In genomic region chr11:70547821-70548670, GRCh38 we compare ENCODE assay signal across 16 cellular contexts.
DNase-seq lines count a peak whose midpoint lies in the region; ATAC-seq and TF ChIP-seq lines count a peak whose summit lies in the region.
"Had no signal": no experiment of that assay in that cellular context is flagged by ENCODE, and none has a peak within 500 bp of the region (broad histone marks: within the 10 kb centered on the region; RNA-seq: fewer than 3 reads in every experiment).

No MANE protein-coding gene starts in this region.

- POLR2A ChIA-PET in HCT116 (lab: Charles Lee) (no interaction called here), GM10248 (lab: Yijun Ruan, JAX) (no interaction called here)

- no peak overlapping the region for H2AFZ ChIP-seq in HCT116 (ENCODE audit: low read depth, low read length, poor library complexity, severe bottlenecking)
- H2AFZ ChIP-seq: GM23248, parathyroid adenoma had no signal

- H3K79me2 ChIP-seq in HCT116 (ENCODE audit: insufficient read depth, low read length) = no peaks in the 10 kb centered on the region
- H3K79me2 ChIP-seq: parathyroid adenoma had no signal

- DNase-seq in HCT116 (ENCODE audit: low read depth, low spot score) = no peak
- DNase-seq in NCI-H748 (lab: John Stamatoyannopoulos, UW; ENCODE audit: unreplicated experiment) = peak; percentile 13
- DNase-seq in left cardiac atrium = peak; percentile 54
- DNase-seq in kidney tubule cell (ENCODE audit: low spot score) = no peak
- no peak for DNase-seq in activated naive CD8-positive, alpha-beta T cell treated with anti-CD3 and anti-CD28 coated beads, Interleukin-2, amount 50 U/mL, for 24 hours
- DNase-seq in HuH-7.5 (ENCODE audit: low spot score) = no peak
- DNase-seq in GM10248 (ENCODE audit: extremely low spot score) = no peak
- DNase-seq: activated T-cell treated with anti-CD3 and anti-CD28 coated beads for 4 hours, GM23248, KBM-7, NCI-H187 treated with DMSO at 0.1 percent for 48 hours had no signal

- ATAC-seq in HCT116 (peak; percentile 55), left cardiac atrium (peak; percentile 83)
- no peak for ATAC-seq in activated naive CD8-positive, alpha-beta T cell treated with anti-CD3 and anti-CD28 coated beads, Interleukin-2, amount 50 U/mL, for 24 hours

- RAD21 ChIA-PET in HCT116 (lab: Charles Lee; ENCODE audit: low non-redundant PET in 1 of 2, low total read pairs in 2 of 2, uncharacterized antibody in 2 of 2, unreplicated experiment in 2 of 2) = no interaction called here

- no peak overlapping the region for H3K27ac ChIP-seq in BLaER1
- no peak overlapping the region for H3K27ac ChIP-seq in HCT116 (ENCODE audit: low read depth, low read length)
- H3K27ac ChIP-seq: cardiac muscle cell, GM23248, parathyroid adenoma, thoracic aorta had no signal

- no peak overlapping the region for H3K4me3 Mint-ChIP-seq in activated naive CD8-positive, alpha-beta T cell treated with anti-CD3 and anti-CD28 coated beads, Interleukin-2, amount 50 U/mL, for 24 hours
- H3K4me3 Mint-ChIP-seq: activated naive CD4-positive, alpha-beta T cell treated with anti-CD3 and anti-CD28 coated beads, Interleukin-2, amount 50 U/mL, for 24 hours had no signal

- H3K4me3 ChIP-seq in BLaER1 (no peak overlapping the region), HCT116 (replicated peaks in 1 of 2; ENCODE audit: low read depth in 1 of 2, low read length in 2 of 2) (no peak overlapping the region)
- H3K4me3 ChIP-seq: cardiac muscle cell, GM23248, thoracic aorta had no signal

- H3K4me1 Mint-ChIP-seq in activated naive CD8-positive, alpha-beta T cell treated with anti-CD3 and anti-CD28 coated beads, Interleukin-2, amount 50 U/mL, for 24 hours = no peaks in the 10 kb centered on the region
- H3K4me1 Mint-ChIP-seq: activated naive CD4-positive, alpha-beta T cell treated with anti-CD3 and anti-CD28 coated beads, Interleukin-2, amount 50 U/mL, for 24 hours had no signal

- intact Hi-C loops in HCT116 (cut with micrococcal nuclease) = no loop called here
- intact Hi-C loops in left cardiac atrium (cut with DNase I) = no loop called here

- H3K36me3 ChIP-seq in BLaER1 = no peaks in the 10 kb centered on the region
- H3K36me3 ChIP-seq in HCT116 (ENCODE audit: control insufficient read depth in 1 of 2, insufficient read depth in 2 of 2, low read length in 2 of 2) = no peaks in the 10 kb centered on the region
- H3K36me3 ChIP-seq: cardiac muscle cell, thoracic aorta had no signal

- H3K27ac Mint-ChIP-seq in activated naive CD8-positive, alpha-beta T cell treated with anti-CD3 and anti-CD28 coated beads, Interleukin-2, amount 50 U/mL, for 24 hours = no peak overlapping the region
- H3K27ac Mint-ChIP-seq: activated naive CD4-positive, alpha-beta T cell treated with anti-CD3 and anti-CD28 coated beads, Interleukin-2, amount 50 U/mL, for 24 hours had no signal

- H4K20me1 ChIP-seq in BLaER1 (no peaks in the 10 kb centered on the region), HCT116 (ENCODE audit: insufficient read depth) (no peaks in the 10 kb centered on the region)

- H3K9me2 ChIP-seq in HCT116 (ENCODE audit: insufficient read depth) = no peaks in the 10 kb centered on the region

- no TSS peak for BruUV-seq in HCT116 (replicated peaks; lab: Mats Ljungman, UMichigan)

- H3K27me3 ChIP-seq in BLaER1 (no peaks in the 10 kb centered on the region), HCT116 (ENCODE audit: insufficient read depth, low read length) (no peaks in the 10 kb centered on the region)
- H3K27me3 ChIP-seq: cardiac muscle cell had no signal

- no peak for TF ChIP-seq POLR2A in HCT116 (IDR thresholded peaks at IDR 0.05; ENCODE audit: borderline replicate concordance, extremely low read depth, insufficient read depth, insufficient read length)

- peaks cover 9% of the 10 kb centered on the region; the same call in 1 of the 2 replicates for H3K4me1 ChIP-seq in BLaER1
- H3K4me1 ChIP-seq in HCT116 (ENCODE audit: control insufficient read depth in 1 of 2, insufficient read depth in 2 of 2, low read length in 2 of 2) = no peaks in the 10 kb centered on the region; a peak in 1 of 4 replicates
- H3K4me1 ChIP-seq: parathyroid adenoma had no signal

- no peak overlapping the region for H3K9ac ChIP-seq in BLaER1
- no peak overlapping the region for H3K9ac ChIP-seq in HCT116 (ENCODE audit: low read length)
- H3K9ac ChIP-seq: GM23248, parathyroid adenoma had no signal

- H3K36me3 Mint-ChIP-seq in activated naive CD8-positive, alpha-beta T cell treated with anti-CD3 and anti-CD28 coated beads, Interleukin-2, amount 50 U/mL, for 24 hours (ENCODE audit: low read depth) = no peaks in the 10 kb centered on the region
- H3K36me3 Mint-ChIP-seq: activated naive CD4-positive, alpha-beta T cell treated with anti-CD3 and anti-CD28 coated beads, Interleukin-2, amount 50 U/mL, for 24 hours had no signal

- no peak for TF ChIP-seq RAD21 in HCT116 (IDR thresholded peaks at IDR 0.05; ENCODE audit: low read depth)

- TF ChIP-seq CTCF in HCT116 (IDR thresholded peaks at IDR 0.05 in 2 of 3, conservative IDR thresholded peaks at IDR 0.05 in 1 of 3; ENCODE audit: borderline replicate concordance in 1 of 3, insufficient read depth in 1 of 3, low read depth in 2 of 3, low read length in 2 of 3) (no peak), GM10248 (IDR thresholded peaks at IDR 0.05; ENCODE audit: control extremely low read depth, extremely low read depth, low read depth, missing control alignments) (no peak)

- H3K9me3 ChIP-seq in BLaER1 (no peaks in the 10 kb centered on the region), HCT116 (ENCODE audit: control insufficient read depth in 1 of 2, insufficient read depth in 1 of 2, low read depth in 1 of 2, low read length in 2 of 2) (no peaks in the 10 kb centered on the region)
- H3K9me3 ChIP-seq: thoracic aorta had no signal

- CTCF ChIA-PET in HCT116 (lab: Charles Lee) = no interaction called here
- CTCF ChIA-PET in GM10248 (lab: Yijun Ruan, JAX) = no interaction called here

- H3K4me2 ChIP-seq in BLaER1 (peak overlapping the region; percentile 9), HCT116 (ENCODE audit: low read length) (no peak overlapping the region)

- peaks cover 3% of the 10 kb centered on the region for H3K27me3 Mint-ChIP-seq in activated naive CD8-positive, alpha-beta T cell treated with anti-CD3 and anti-CD28 coated beads, Interleukin-2, amount 50 U/mL, for 24 hours

- no peaks in the 10 kb centered on the region for H3K9me3 Mint-ChIP-seq in activated naive CD8-positive, alpha-beta T cell treated with anti-CD3 and anti-CD28 coated beads, Interleukin-2, amount 50 U/mL, for 24 hours
- H3K9me3 Mint-ChIP-seq: activated naive CD4-positive, alpha-beta T cell treated with anti-CD3 and anti-CD28 coated beads, Interleukin-2, amount 50 U/mL, for 24 hours had no signal

TF ChIP-seq in HCT116, 20 proteins besides CTCF, POLR2A, EP300 and RAD21:
- TF ChIP-seq SP1 (IDR thresholded peaks at IDR 0.05; ENCODE audit: low read depth) (no peak), POLR2AphosphoS5 (IDR thresholded peaks at IDR 0.05; ENCODE audit: low read depth, low read length) (no peak), ELF1 (IDR thresholded peaks at IDR 0.05; ENCODE audit: borderline replicate concordance, low read depth) (no peak), EGR1 (IDR thresholded peaks at IDR 0.05; ENCODE audit: low read depth) (no peak), CEBPB (IDR thresholded peaks at IDR 0.05; ENCODE audit: low read depth) (no peak)

Comparison
In these comparisons a context has a peak if more than half of its experiments do, and no peak if none do; other contexts are left out.
1. DNase-seq: peak in NCI-H748 (single experiment) and left cardiac atrium (single experiment); none in HCT116 (single experiment), kidney tubule cell (single experiment), activated naive CD8-positive, alpha-beta T cell treated with anti-CD3 and anti-CD28 coated beads, Interleukin-2, amount 50 U/mL, for 24 hours (single experiment), HuH-7.5 (single experiment) and GM10248 (single experiment).